ENCODE assay signal across 14 cellular contexts in the genomic region with DNA sequence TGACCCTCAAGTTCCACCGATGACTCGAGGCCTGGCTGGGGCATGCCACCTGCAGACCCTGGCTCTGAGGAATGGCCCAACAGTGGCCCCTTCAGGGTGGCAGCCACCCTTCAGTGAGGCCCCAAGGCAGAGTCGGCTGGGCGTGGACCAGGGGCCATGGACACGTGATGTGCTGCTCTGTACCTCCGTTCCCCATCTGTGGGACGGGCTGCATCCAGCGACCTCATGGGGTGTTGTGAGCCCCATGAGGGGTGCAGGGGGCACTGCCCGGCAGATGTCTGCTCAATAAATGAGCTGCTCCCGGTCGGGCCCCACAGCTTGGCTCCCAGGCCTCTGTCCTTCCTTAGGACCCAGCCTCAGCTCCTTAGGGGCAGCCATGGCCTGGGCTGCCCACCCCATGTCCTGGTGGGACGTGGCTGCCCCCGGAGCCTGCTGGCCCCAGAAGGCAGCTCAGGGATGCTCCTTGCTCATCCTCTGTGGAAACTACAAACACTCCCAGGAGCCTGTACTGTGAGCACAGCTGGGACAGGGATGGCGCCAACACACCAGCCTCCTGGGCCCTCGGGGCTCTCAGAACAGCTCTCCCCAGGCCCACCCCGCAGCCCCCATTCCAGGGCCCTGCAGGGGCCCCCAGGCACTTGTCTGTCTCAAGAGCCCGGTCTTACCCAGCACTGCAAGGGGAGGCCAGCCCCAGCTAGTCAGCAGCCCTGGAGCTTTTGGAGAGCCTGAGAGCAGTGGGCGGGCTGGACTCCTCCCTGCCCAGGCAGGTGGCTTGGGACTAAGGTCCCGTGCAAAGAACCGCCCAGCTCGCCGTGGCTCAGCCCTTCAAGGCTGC. TPM values are rescaled to one million over a fixed set of nuclear protein-coding genes. Genes with fewer than 3 reads are reported as not detected.
DNase-seq lines count a peak whose midpoint lies in the region; ATAC-seq, FAIRE-seq and TF ChIP-seq lines count a peak whose summit lies in the region.
"Had no signal": no experiment of that assay in that cellular context is flagged by ENCODE, and none has a peak within 500 bp of the region (broad histone marks: within the 10 kb centered on the region; RNA-seq: fewer than 3 reads in every experiment).

No MANE protein-coding gene starts in this region.

- peaks cover 0 to 13% (median 4%) of the 10 kb centered on the region in 3 donors for H3K27me3 ChIP-seq in psoas muscle (ENCODE audit: insufficient read depth in 3 of 3, low read length in 2 of 3)

- H3K9me3 ChIP-seq in psoas muscle: no peaks in the 10 kb centered on the region
- H3K9me3 ChIP-seq: tibial artery had no signal

- H3K4me1 ChIP-seq in psoas muscle: peaks cover 9% of the 10 kb centered on the region

- 54 to 69% (median 55%) methylated on average over 22 of the region's 22 CpGs for WGBS in psoas muscle, 3 donors

- ATAC-seq in psoas muscle: peak in 3 of 4 donors; percentile 16 to 33 (median 31)
- ATAC-seq: naive thymus-derived CD4-positive, alpha-beta T cell had no signal

- FAIRE-seq in GM12892 (lab: Jason Lieb, UNC): no peak

- H3K4me3 ChIP-seq in coronary artery (no peak overlapping the region), psoas muscle (no peak overlapping the region)
- H3K4me3 ChIP-seq: GM23248, tibial artery had no signal

- DNase-seq in NCI-H510A treated with DMSO at 0.1 percent for 48 hours (lab: John Stamatoyannopoulos, UW) (peak; percentile 20), NCI-H510A (lab: John Stamatoyannopoulos, UW) (no peak), coronary artery (ENCODE audit: low spot score) (peak; percentile 72), psoas muscle (no peak), hypothalamus (lab: John Stamatoyannopoulos, UW) (no peak), GM12892 (ENCODE audit: insufficient read length) (no peak)
- DNase-seq: Calu3; islet precursor cell; naive thymus-derived CD4-positive, alpha-beta T cell; NCI-H1092; SIG-M5; tibial artery had no signal

- H3K27ac ChIP-seq in coronary artery: peak overlapping the region in 1 of 2 donors; percentile 41
- H3K27ac ChIP-seq in psoas muscle: no peak overlapping the region
- H3K27ac ChIP-seq: GM23248, skin epidermis, tibial artery had no signal

- intact Hi-C loops in psoas muscle (cut with DNase I): no loop called here

- peaks cover 9 to 66% of the 10 kb centered on the region in 2 donors for H3K36me3 ChIP-seq in psoas muscle (ENCODE audit: insufficient read depth in 1 of 2, low read depth in 1 of 2)

- TF ChIP-seq POLR2A in GM12892 (IDR thresholded peaks at IDR 0.05; ENCODE audit: low read depth, low read length): no peak; the same call in 1 of the 2 replicates

- TF ChIP-seq CTCF in coronary artery (IDR thresholded peaks at IDR 0.05) (no peak), psoas muscle (IDR thresholded peaks at IDR 0.05) (no peak)

RNA-seq across cellular contexts. Expression of a gene that starts 2.4 kb away (rescaled TPM):
- total RNA-seq in psoas muscle: 1 to 10 TPM in 1 of 4 donors, under 1 TPM in 3; 0.28 to 1.2 (median 0.60) TPM
- polyA plus RNA-seq in psoas muscle: under 1 TPM; 0.17 to 0.35 (median 0.30) TPM
- polyA plus RNA-seq in GM12892 (2012; ENCODE audit: missing spikeins): 0.51 TPM
- total RNA-seq: GM23248 had no signal
- polyA plus RNA-seq: naive thymus-derived CD4-positive, alpha-beta T cell had no signal

RNA-seq across cellular contexts. Expression of a gene that starts 12.8 kb away (rescaled TPM):
- 100 to 1,000 TPM; 103 to 143 (median 126) TPM for total RNA-seq in psoas muscle
- polyA plus RNA-seq in psoas muscle: 100 to 1,000 TPM in 2 of 3 donors, 10 to 100 TPM in 1; 81.7 to 205 (median 183) TPM
- polyA plus RNA-seq in GM12892 (2012; ENCODE audit: missing spikeins): 13.5 TPM

RNA-seq across cellular contexts. Expression of a gene that starts 15.2 kb away (rescaled TPM):
- total RNA-seq in psoas muscle: 10 to 100 TPM; 11.1 to 22.9 (median 12.8) TPM
- 10 to 100 TPM; 16.8 to 21.8 (median 19.1) TPM for polyA plus RNA-seq in psoas muscle
- 4.2 TPM for polyA plus RNA-seq in GM12892 (2012; ENCODE audit: missing spikeins)

RNA-seq across cellular contexts. Expression of a gene that starts 24.0 kb away (rescaled TPM):
- total RNA-seq in psoas muscle: 10 to 100 TPM; 27.2 to 35.9 (median 29.8) TPM
- 10 to 100 TPM; 20.9 to 27.4 (median 24.0) TPM for polyA plus RNA-seq in psoas muscle
- 7.5 TPM for polyA plus RNA-seq in GM12892 (2012; ENCODE audit: missing spikeins)

RNA-seq across cellular contexts. Expression of a gene that starts 27.9 kb away (rescaled TPM):
- 1 to 10 TPM in 3 of 4 donors, under 1 TPM in 1; 0.86 to 5.3 (median 4.1) TPM for total RNA-seq in psoas muscle
- 1 to 10 TPM; 1.4 to 3.1 (median 1.8) TPM for polyA plus RNA-seq in psoas muscle
- polyA plus RNA-seq in GM12892 (2012; ENCODE audit: missing spikeins): 1.0 TPM

Comparison
In these comparisons a context has a peak if more than half of its experiments do, and no peak if none do; other contexts are left out.
1. DNase-seq: peak in NCI-H510A treated with DMSO at 0.1 percent for 48 hours (single experiment) and coronary artery (single experiment); none in NCI-H510A (single experiment), psoas muscle (0 of 2), hypothalamus (0 of 51) and GM12892 (single experiment).